Comparison of ENCODE assay signal across 1 cellular context in the genomic region with DNA sequence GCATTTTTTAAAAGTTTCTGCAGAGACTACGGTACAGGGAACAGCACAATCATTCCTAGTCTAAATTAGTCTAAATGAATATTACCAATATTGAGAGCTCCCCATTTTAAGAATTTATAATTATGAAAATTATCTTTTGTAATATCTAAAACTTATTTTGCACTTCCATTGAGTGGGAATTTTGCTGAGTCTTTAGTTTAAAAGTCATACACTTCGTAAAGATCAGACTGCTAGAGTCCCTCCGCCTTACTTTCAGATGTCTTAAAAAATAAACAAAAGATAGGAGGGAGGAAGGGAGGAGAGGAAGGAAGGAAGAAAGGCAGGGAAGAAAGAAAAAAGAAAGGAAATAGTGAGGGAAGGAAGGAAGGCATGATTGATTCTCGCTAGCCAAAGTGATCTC.
TF ChIP-seq lines count a peak whose summit lies in the region.

No MANE protein-coding gene starts in this region.

TF ChIP-seq in IMR-90, 13 proteins besides CTCF, POLR2A, EP300 and RAD21:
- TF ChIP-seq CHD1 (IDR thresholded peaks at IDR 0.05; ENCODE audit: low read depth, low read length): no peak
- TF ChIP-seq MXI1 (IDR thresholded peaks at IDR 0.05; ENCODE audit: borderline replicate concordance, low read depth, low read length): no peak
- TF ChIP-seq, protein P1, sequence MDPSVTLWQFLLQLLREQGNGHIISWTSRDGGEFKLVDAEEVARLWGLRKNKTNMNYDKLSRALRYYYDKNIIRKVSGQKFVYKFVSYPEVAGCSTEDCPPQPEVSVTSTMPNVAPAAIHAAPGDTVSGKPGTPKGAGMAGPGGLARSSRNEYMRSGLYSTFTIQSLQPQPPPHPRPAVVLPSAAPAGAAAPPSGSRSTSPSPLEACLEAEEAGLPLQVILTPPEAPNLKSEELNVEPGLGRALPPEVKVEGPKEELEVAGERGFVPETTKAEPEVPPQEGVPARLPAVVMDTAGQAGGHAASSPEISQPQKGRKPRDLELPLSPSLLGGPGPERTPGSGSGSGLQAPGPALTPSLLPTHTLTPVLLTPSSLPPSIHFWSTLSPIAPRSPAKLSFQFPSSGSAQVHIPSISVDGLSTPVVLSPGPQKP (IDR thresholded peaks at IDR 0.05; ENCODE audit: borderline replicate concordance, low read depth, low read length): no peak
- TF ChIP-seq MAZ (IDR thresholded peaks at IDR 0.05; ENCODE audit: borderline replicate concordance, low read depth, low read length): no peak
- TF ChIP-seq SMC3 (IDR thresholded peaks at IDR 0.05; ENCODE audit: low read depth, low read length): no peak
- TF ChIP-seq FOS (IDR thresholded peaks at IDR 0.05; ENCODE audit: low read depth, low read length): no peak
- TF ChIP-seq BHLHE40 (IDR thresholded peaks at IDR 0.05; ENCODE audit: low read depth, low read length): no peak
- no peak for TF ChIP-seq MAFK (IDR thresholded peaks at IDR 0.05; ENCODE audit: low read depth, low read length)
- TF ChIP-seq NFE2L2 (IDR thresholded peaks at IDR 0.05; ENCODE audit: low read depth, low read length): no peak
- no peak for TF ChIP-seq USF2 (IDR thresholded peaks at IDR 0.05; ENCODE audit: low read depth, low read length)
- no peak for TF ChIP-seq CEBPB (IDR thresholded peaks at IDR 0.05; ENCODE audit: low read depth, low read length)
- TF ChIP-seq RFX5 (IDR thresholded peaks at IDR 0.05; ENCODE audit: low read depth, low read length): no peak
- no peak for TF ChIP-seq RCOR1 (IDR thresholded peaks at IDR 0.05; ENCODE audit: insufficient replicate concordance, low read length)
